8 cellular contexts compared by ENCODE assay signal in the genomic region with DNA sequence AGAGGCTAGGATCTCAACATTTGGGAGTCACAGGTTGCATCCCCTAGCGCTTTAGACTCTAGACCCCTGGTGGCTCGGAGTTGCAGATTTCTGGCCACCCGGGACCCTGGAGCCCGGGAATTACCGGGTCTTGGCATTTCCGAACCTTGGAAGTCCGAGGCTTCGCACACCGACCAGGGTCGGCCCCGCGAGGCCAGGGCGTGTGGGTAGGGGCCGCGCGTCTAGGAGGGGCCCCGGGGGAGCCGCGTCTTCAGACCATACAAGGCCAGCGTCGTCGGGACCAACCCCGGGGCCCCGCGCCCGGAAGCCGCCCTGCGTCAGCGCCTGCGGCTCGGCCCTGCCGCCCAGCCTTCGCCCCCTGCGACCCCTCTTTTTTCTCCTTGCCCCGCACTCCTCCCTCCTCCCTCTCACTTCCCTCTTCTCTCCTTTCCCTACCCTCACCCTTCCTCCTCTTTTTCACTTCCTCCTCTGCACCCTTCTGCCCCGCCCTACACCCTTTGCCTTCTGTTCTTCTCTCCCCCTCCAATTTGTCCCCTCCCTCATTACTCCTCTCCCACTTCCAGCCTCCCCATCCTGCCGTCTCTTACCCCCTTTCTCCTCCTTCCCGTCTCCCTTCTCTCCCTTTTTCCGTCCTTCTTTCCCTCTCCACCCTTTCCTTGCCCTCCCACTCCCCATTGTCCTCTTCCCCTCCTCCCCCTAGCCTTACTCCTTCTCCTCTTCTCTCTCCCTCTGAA. TPM values are rescaled to one million over a fixed set of nuclear protein-coding genes. Genes with fewer than 3 reads are reported as not detected.
A peak's percentile ranks its signal among the peaks of the same experiment; 100 is the strongest.
DNase-seq lines count a peak whose midpoint lies in the region; ATAC-seq lines count a peak whose summit lies in the region.

No MANE protein-coding gene starts in this region.

- H3K27ac ChIP-seq in mesenchymal stem cell (ENCODE audit: low read length, poor library complexity, severe bottlenecking), result peak overlapping the region; percentile 78

- H2AFZ ChIP-seq in mesenchymal stem cell (ENCODE audit: low read depth, low read length), result no peak overlapping the region

- H2BK15ac ChIP-seq in mesenchymal stem cell (ENCODE audit: low read depth, poor library complexity, severe bottlenecking), result peak overlapping the region; percentile 29

- peak overlapping the region; percentile 86 for H2BK120ac ChIP-seq in mesenchymal stem cell (ENCODE audit: low read depth, low read length)

- peak overlapping the region in 1 of 2 experiments; percentile 28 for H3K23ac ChIP-seq in mesenchymal stem cell (ENCODE audit: low read length in 2 of 2)

- peak overlapping the region; percentile 98 for H3K9ac ChIP-seq in mesenchymal stem cell (ENCODE audit: low read length)

- H3K36me3 ChIP-seq in mesenchymal stem cell (ENCODE audit: control insufficient read depth in 1 of 2, insufficient read depth in 2 of 2, low read depth in 1 of 2, low read length in 2 of 2), result peaks cover 15% of the 10 kb centered on the region in 2 experiments

- H3K4ac ChIP-seq in mesenchymal stem cell (ENCODE audit: low read depth in 1 of 2, low read length in 2 of 2), result peak overlapping the region; percentile 76 to 81

- H4K91ac ChIP-seq in mesenchymal stem cell (ENCODE audit: low read length), result peak overlapping the region; percentile 76

- 1% methylated on average over 39 of the region's 39 CpGs for WGBS in mesenchymal stem cell

- peak overlapping the region; percentile 81 for H3K4me2 ChIP-seq in mesenchymal stem cell (ENCODE audit: low read length, poor library complexity, severe bottlenecking)

- H3K18ac ChIP-seq in mesenchymal stem cell (ENCODE audit: low read depth in 1 of 2, low read length in 2 of 2), result peak overlapping the region; percentile 80 to 86

- H2AK5ac ChIP-seq in mesenchymal stem cell (ENCODE audit: low read length, severe bottlenecking), result peak overlapping the region; percentile 90

- peak overlapping the region; percentile 76 to 86 for H2BK12ac ChIP-seq in mesenchymal stem cell (ENCODE audit: low read length in 2 of 2)

- H2BK5ac ChIP-seq in mesenchymal stem cell (ENCODE audit: low read depth, low read length, poor library complexity, severe bottlenecking), result peak overlapping the region; percentile 97

- H3K79me1 ChIP-seq in mesenchymal stem cell (replicated peaks; ENCODE audit: low read length, poor library complexity, severe bottlenecking), result no peaks in the 10 kb centered on the region

- peak overlapping the region; percentile 61 to 76 for H3K4me3 ChIP-seq in mesenchymal stem cell (ENCODE audit: insufficient read depth in 1 of 2, low read depth in 1 of 2, low read length in 2 of 2)

- H4K8ac ChIP-seq in mesenchymal stem cell (ENCODE audit: low read length), result peak overlapping the region; percentile 88

- no peak overlapping the region for H3K14ac ChIP-seq in mesenchymal stem cell (ENCODE audit: low read length in 2 of 2)

- H3K9me3 ChIP-seq in mesenchymal stem cell (ENCODE audit: control insufficient read depth, low read length), result no peaks in the 10 kb centered on the region

- H3K4me1 ChIP-seq in mesenchymal stem cell (ENCODE audit: control insufficient read depth, insufficient read depth, low read depth, low read length), result peaks cover 34% of the 10 kb centered on the region

- DNase-seq in DMS153 (lab: John Stamatoyannopoulos, UW) (peak; percentile 39), DMS153 treated with DMSO at 0.1 percent for 48 hours (lab: John Stamatoyannopoulos, UW; ENCODE audit: unreplicated experiment) (no peak), NCI-H1105 (lab: John Stamatoyannopoulos, UW) (peak; percentile 28), mesenchymal stem cell (peak; percentile 90)
- DNase-seq in activated CD4-positive, alpha-beta T cell treated with anti-CD3 and anti-CD28 coated beads for 48 hours, result peak; percentile 73
- DNase-seq in effector CD4-positive, alpha-beta T cell, result peak; percentile 67
- DNase-seq in stimulated activated naive CD4-positive, alpha-beta T cell treated with Interleukin-2 at 50 U/mL for 16 hours (lab: John Stamatoyannopoulos, UW), result peak; percentile 53

- ATAC-seq in HG03039 (IDR thresholded peaks at IDR 0.05; ENCODE audit: unreplicated experiment), result no peak

- H3K27me3 ChIP-seq in mesenchymal stem cell (ENCODE audit: control insufficient read depth in 1 of 2, insufficient read depth in 1 of 2, low read length in 2 of 2), result no peaks in the 10 kb centered on the region

RNA-seq across cellular contexts. Expression of a gene that starts 2.4 kb away (rescaled TPM):
- polyA plus RNA-seq in mesenchymal stem cell (2013, experiment 1 of 2), result 61.4 TPM
- polyA plus RNA-seq in mesenchymal stem cell (2013, experiment 2 of 2), result 51.6 TPM

RNA-seq across cellular contexts. Expression of a gene that starts 3.4 kb away (rescaled TPM):
- polyA plus RNA-seq in mesenchymal stem cell (2013, experiment 1 of 2), result 316 TPM
- 290 TPM for polyA plus RNA-seq in mesenchymal stem cell (2013, experiment 2 of 2)

RNA-seq across cellular contexts. Expression of a gene that starts 18.9 kb away (rescaled TPM):
- polyA plus RNA-seq in mesenchymal stem cell (2013, experiment 1 of 2), result 31.3 TPM
- 31.7 TPM for polyA plus RNA-seq in mesenchymal stem cell (2013, experiment 2 of 2)

RNA-seq across cellular contexts. Expression of a gene that starts 19.1 kb away (rescaled TPM):
- 45.4 TPM for polyA plus RNA-seq in mesenchymal stem cell (2013, experiment 1 of 2)
- polyA plus RNA-seq in mesenchymal stem cell (2013, experiment 2 of 2), result 45.0 TPM

RNA-seq across cellular contexts. Expression of a gene that starts 25.7 kb away (rescaled TPM):
- 3,108 TPM for polyA plus RNA-seq in mesenchymal stem cell (2013, experiment 1 of 2)
- polyA plus RNA-seq in mesenchymal stem cell (2013, experiment 2 of 2), result 3,178 TPM
